22 cellular contexts compared by ENCODE assay signal in genomic region chr11:118843518-118843917, GRCh38. TPM values are rescaled to one million over a fixed set of nuclear protein-coding genes. Genes with fewer than 3 reads are reported as not detected.
A peak's percentile ranks its signal among the peaks of the same experiment; 100 is the strongest.
DNase-seq lines count a peak whose midpoint lies in the region; ATAC-seq and TF ChIP-seq lines count a peak whose summit lies in the region.
"Had no signal": no experiment of that assay in that cellular context is flagged by ENCODE, and none has a peak within 500 bp of the region (broad histone marks: within the 10 kb centered on the region; RNA-seq: fewer than 3 reads in every experiment).

No MANE protein-coding gene starts in this region.

- H3K9me3 ChIP-seq in GM23248 (ENCODE audit: low read depth) = no peaks in the 10 kb centered on the region
- no peaks in the 10 kb centered on the region for H3K9me3 ChIP-seq in A673 (ENCODE audit: low read depth, low read length, poor library complexity, severe bottlenecking)
- H3K9me3 ChIP-seq in psoas muscle = no peaks in the 10 kb centered on the region

- BruUV-seq in A673 (replicated peaks; lab: Mats Ljungman, UMichigan) = no TSS peak

- H3K27ac Mint-ChIP-seq in activated CD4-positive, alpha-beta memory T cell treated with anti-CD3 and anti-CD28 coated beads for 36 hours = peak overlapping the region; percentile 48
- H3K27ac Mint-ChIP-seq in activated CD4-positive, alpha-beta memory T cell treated with anti-CD3 and anti-CD28 coated beads, Interleukin-2, amount 10 ng/mL, durations not matched to agents 7 days and 5 days = no peak overlapping the region
- peak overlapping the region; percentile 22 for H3K27ac Mint-ChIP-seq in activated B cell treated with CpG ODN at 0.5 μM for 24 hours
- H3K27ac Mint-ChIP-seq: HFFc6 had no signal

- no peaks in the 10 kb centered on the region for H3F3A ChIP-seq in GM23248 (ENCODE audit: insufficient read depth)

- H3K4me1 Mint-ChIP-seq in activated CD4-positive, alpha-beta memory T cell treated with anti-CD3 and anti-CD28 coated beads for 36 hours (ENCODE audit: low read depth) = peaks cover 52% of the 10 kb centered on the region
- H3K4me1 Mint-ChIP-seq in activated CD4-positive, alpha-beta memory T cell treated with anti-CD3 and anti-CD28 coated beads, Interleukin-2, amount 10 ng/mL, durations not matched to agents 7 days and 5 days = peaks cover 38% of the 10 kb centered on the region
- H3K4me1 Mint-ChIP-seq in activated B cell treated with CpG ODN at 0.5 μM for 24 hours = peaks cover 65% of the 10 kb centered on the region

- no peak overlapping the region for H2BK5ac ChIP-seq in mesendoderm (ENCODE audit: low read length)

- H3K79me1 ChIP-seq in mesendoderm (ENCODE audit: low read length) = no peaks in the 10 kb centered on the region

- no peak overlapping the region for H3K56ac ChIP-seq in mesendoderm (ENCODE audit: low read length)

- no peak overlapping the region for H4K5ac ChIP-seq in mesendoderm (ENCODE audit: low read length)

- no peak overlapping the region for H3K9ac ChIP-seq in GM23248
- no peak overlapping the region for H3K9ac ChIP-seq in mesendoderm (ENCODE audit: low read length)

- no peak overlapping the region for H2AK5ac ChIP-seq in mesendoderm (ENCODE audit: low read length)

- no peaks in the 10 kb centered on the region for H3K36me3 Mint-ChIP-seq in activated CD4-positive, alpha-beta memory T cell treated with anti-CD3 and anti-CD28 coated beads for 36 hours
- H3K36me3 Mint-ChIP-seq in activated CD4-positive, alpha-beta memory T cell treated with anti-CD3 and anti-CD28 coated beads, Interleukin-2, amount 10 ng/mL, durations not matched to agents 7 days and 5 days (ENCODE audit: low read depth) = no peaks in the 10 kb centered on the region
- H3K36me3 Mint-ChIP-seq in activated B cell treated with CpG ODN at 0.5 μM for 24 hours (ENCODE audit: low read depth) = no peaks in the 10 kb centered on the region
- H3K36me3 Mint-ChIP-seq: CD4-positive, alpha-beta memory T cell had no signal

- H3K36me3 ChIP-seq in GM23248 (ENCODE audit: low read depth) (no peaks in the 10 kb centered on the region), A673 (ENCODE audit: insufficient read depth, low read length, poor library complexity, severe bottlenecking) (no peaks in the 10 kb centered on the region), mesendoderm (ENCODE audit: control insufficient read depth, insufficient read depth, low read length) (no peaks in the 10 kb centered on the region), psoas muscle (ENCODE audit: insufficient read depth in 1 of 2, low read depth in 1 of 2) (no peaks in the 10 kb centered on the region)

- H2AFZ ChIP-seq in GM23248 = no peak overlapping the region

- H2BK120ac ChIP-seq in mesendoderm (ENCODE audit: low read depth, low read length) = no peak overlapping the region

- intact Hi-C loops in activated CD4-positive, alpha-beta memory T cell treated with anti-CD3 and anti-CD28 coated beads for 36 hours (cut with micrococcal nuclease) = no loop called here
- intact Hi-C loops in activated B cell treated with CpG ODN at 0.5 μM for 24 hours (cut with micrococcal nuclease) = no loop called here
- intact Hi-C loops in A673 (cut with micrococcal nuclease; ENCODE audit: unreplicated experiment) = no loop called here
- intact Hi-C loops in psoas muscle (cut with DNase I) = no loop called here

- H3K4me3 ChIP-seq in GM23248 = no peak overlapping the region
- H3K4me3 ChIP-seq in A673 (ENCODE audit: low read depth, low read length, poor library complexity, severe bottlenecking) = no peak overlapping the region
- H3K4me3 ChIP-seq in mesendoderm (ENCODE audit: low read length) = no peak overlapping the region
- H3K4me3 ChIP-seq in psoas muscle = no peak overlapping the region

- H3K4ac ChIP-seq in mesendoderm (ENCODE audit: low read depth, low read length) = no peak overlapping the region

- no peak overlapping the region for H4K8ac ChIP-seq in mesendoderm (ENCODE audit: low read depth, low read length)

- no peaks in the 10 kb centered on the region for H4K20me1 ChIP-seq in GM23248 (ENCODE audit: insufficient read depth)

- ATAC-seq in activated B cell treated with CpG ODN at 0.5 μM for 24 hours (ENCODE audit: low read depth) = no peak
- ATAC-seq in psoas muscle = no peak
- ATAC-seq: HepG2 had no signal

- H3K79me2 ChIP-seq in GM23248 (ENCODE audit: insufficient read depth) (no peaks in the 10 kb centered on the region), mesendoderm (ENCODE audit: control insufficient read depth, insufficient read depth, low read length) (no peaks in the 10 kb centered on the region)

- H3K4me2 ChIP-seq in GM23248 (ENCODE audit: unreplicated experiment) = no peak overlapping the region
- no peak overlapping the region for H3K4me2 ChIP-seq in mesendoderm (ENCODE audit: low read length)

- H3K27me3 ChIP-seq in GM23248 (replicated peaks; ENCODE audit: insufficient read depth) = 0 out of 2 replicates have a peak, but pooled peaks cover 4% of the 10 kb centered on the region
- no peaks in the 10 kb centered on the region for H3K27me3 ChIP-seq in A673 (replicated peaks; ENCODE audit: insufficient read depth, low read depth, low read length, poor library complexity)
- no peaks in the 10 kb centered on the region for H3K27me3 ChIP-seq in mesendoderm (ENCODE audit: insufficient read depth, low read length, poor library complexity)
- H3K27me3 ChIP-seq in psoas muscle (ENCODE audit: insufficient read depth in 3 of 3, low read length in 2 of 3) = peaks cover 0 to 2% (median 0%) of the 10 kb centered on the region in 3 donors

- H3K4me1 ChIP-seq in GM23248 (ENCODE audit: insufficient read depth) (peaks cover 10% of the 10 kb centered on the region), A673 (ENCODE audit: insufficient read depth, low read length, poor library complexity, severe bottlenecking) (no peaks in the 10 kb centered on the region), mesendoderm (ENCODE audit: control insufficient read depth, low read depth, low read length) (no peaks in the 10 kb centered on the region), psoas muscle (peaks cover 7% of the 10 kb centered on the region)

- H3K18ac ChIP-seq in mesendoderm (ENCODE audit: low read length) = no peak overlapping the region

- H3K9me2 ChIP-seq in GM23248 (ENCODE audit: insufficient read depth) = no peaks in the 10 kb centered on the region

- no peak overlapping the region for H2BK15ac ChIP-seq in mesendoderm (replicated peaks; ENCODE audit: low read depth)

- 88 to 96% methylated on average over 2 of the region's 2 CpGs for WGBS in GM23248 (ENCODE audit: low coverage in 1 of 2, low lambda C conversion rate in 2 of 2, missing lambda C conversion rate in 2 of 2), 2 experiments
- no CpG with 5 or more reads among the region's 2 CpGs for WGBS in mesendoderm (ENCODE audit: extremely low coverage, insufficient coverage, low lambda C conversion rate)
- WGBS in psoas muscle, 3 donors = 97 to 100% (median 98%) methylated on average over 2 of the region's 2 CpGs

- no peak overlapping the region for H3K23ac ChIP-seq in mesendoderm (ENCODE audit: low read length)

- no peak overlapping the region for H3K27ac ChIP-seq in GM23248
- no peak overlapping the region for H3K27ac ChIP-seq in A673 (ENCODE audit: low read depth, low read length, poor library complexity, severe bottlenecking)
- H3K27ac ChIP-seq in mesendoderm (ENCODE audit: low read depth, low read length) = no peak overlapping the region
- H3K27ac ChIP-seq in psoas muscle = no peak overlapping the region

- no peak for TF ChIP-seq CTCF in activated B cell treated with CpG ODN at 0.5 μM for 24 hours (IDR thresholded peaks at IDR 0.05)
- no peak for TF ChIP-seq CTCF in A673 (conservative IDR thresholded peaks at IDR 0.05; ENCODE audit: low read depth, low read length)
- TF ChIP-seq CTCF in psoas muscle (IDR thresholded peaks at IDR 0.05) = no peak

- in situ Hi-C loops in GM23248 (cut with MboI) = no loop called here

- POLR2A ChIA-PET in activated CD4-positive, alpha-beta memory T cell treated with anti-CD3 and anti-CD28 coated beads for 36 hours (lab: Charles Lee) = interaction anchor here (0.6 to 3.3 kb wide), 3 partner anchors 26 to 1484 kb away, joined by 3 to 16 read pairs (median 3); partner anchors contain the start of gene DDX6
- POLR2A ChIA-PET in activated CD4-positive, alpha-beta memory T cell treated with anti-CD3 and anti-CD28 coated beads, Interleukin-2, amount 10 ng/mL, durations not matched to agents 7 days and 5 days (lab: Charles Lee) = interaction anchor here (2.4 to 3.8 kb wide), 2 partner anchors 27 to 52 kb away, joined by 10 to 11 read pairs; partner anchors contain the start of gene DDX6
- POLR2A ChIA-PET in activated B cell treated with CpG ODN at 0.5 μM for 24 hours (lab: Charles Lee) = interaction anchor here (0.6 to 13.4 kb wide), 6 partner anchors 12 to 54 kb away, joined by 3 to 223 read pairs (median 6); no protein-coding TSS in a partner anchor
- POLR2A ChIA-PET in A673 (lab: Charles Lee; ENCODE audit: low non-redundant PET) = no interaction called here

- CTCF ChIA-PET in activated CD4-positive, alpha-beta memory T cell treated with anti-CD3 and anti-CD28 coated beads for 36 hours (lab: Charles Lee) = interaction anchor here (1.2 to 1.5 kb wide), 3 partner anchors 27 to 153 kb away, joined by 3 read pairs; no protein-coding TSS in a partner anchor
- CTCF ChIA-PET in activated CD4-positive, alpha-beta memory T cell treated with anti-CD3 and anti-CD28 coated beads, Interleukin-2, amount 10 ng/mL, durations not matched to agents 7 days and 5 days (lab: Charles Lee) = interaction anchor here (1.9 kb wide), 1 partner anchor 52 kb away, joined by 5 read pairs; no protein-coding TSS in a partner anchor
- CTCF ChIA-PET in activated B cell treated with CpG ODN at 0.5 μM for 24 hours (lab: Charles Lee) (no interaction called here), A673 (lab: Charles Lee) (interaction anchor here (0.9 kb wide), 1 partner anchor 154 kb away, joined by 3 read pairs; no protein-coding TSS in a partner anchor)

- no peaks in the 10 kb centered on the region for H3K9me3 Mint-ChIP-seq in activated CD4-positive, alpha-beta memory T cell treated with anti-CD3 and anti-CD28 coated beads for 36 hours
- no peaks in the 10 kb centered on the region for H3K9me3 Mint-ChIP-seq in activated CD4-positive, alpha-beta memory T cell treated with anti-CD3 and anti-CD28 coated beads, Interleukin-2, amount 10 ng/mL, durations not matched to agents 7 days and 5 days
- no peaks in the 10 kb centered on the region for H3K9me3 Mint-ChIP-seq in activated B cell treated with CpG ODN at 0.5 μM for 24 hours
- H3K9me3 Mint-ChIP-seq: CD4-positive, alpha-beta memory T cell; HFFc6 had no signal

- no peak overlapping the region for H3K4me3 Mint-ChIP-seq in activated CD4-positive, alpha-beta memory T cell treated with anti-CD3 and anti-CD28 coated beads for 36 hours
- H3K4me3 Mint-ChIP-seq in activated CD4-positive, alpha-beta memory T cell treated with anti-CD3 and anti-CD28 coated beads, Interleukin-2, amount 10 ng/mL, durations not matched to agents 7 days and 5 days = no peak overlapping the region
- H3K4me3 Mint-ChIP-seq in activated B cell treated with CpG ODN at 0.5 μM for 24 hours = no peak overlapping the region
- H3K4me3 Mint-ChIP-seq: CD4-positive, alpha-beta memory T cell; HFFc6 had no signal

- peak; percentile 30 for DNase-seq in activated CD4-positive, alpha-beta memory T cell treated with anti-CD3 and anti-CD28 coated beads for 36 hours
- DNase-seq in activated CD4-positive, alpha-beta memory T cell treated with anti-CD3 and anti-CD28 coated beads, Interleukin-2, amount 10 ng/mL, durations not matched to agents 7 days and 5 days = no peak
- DNase-seq in GM23248 = peak; percentile 6
- DNase-seq in activated B cell treated with CpG ODN at 0.5 μM for 24 hours = no peak
- DNase-seq in myocyte (ENCODE audit: low read depth) = peak; percentile 32
- no peak for DNase-seq in A673 (ENCODE audit: low spot score)
- DNase-seq in mesendoderm = no peak
- no peak for DNase-seq in psoas muscle
- DNase-seq: Calu3; CD4-positive, alpha-beta memory T cell; DMS53; EL; HFFc6; KG1; NCI-H1417 treated with DMSO at 0.1 percent for 48 hours; NCI-H187 treated with DMSO at 0.1 percent for 48 hours; NCI-H2227 treated with DMSO at 0.1 percent for 48 hours; NCI-H524; NCI-H82; RPMI8226 had no signal

- H3K27me3 Mint-ChIP-seq in activated CD4-positive, alpha-beta memory T cell treated with anti-CD3 and anti-CD28 coated beads for 36 hours = no peaks in the 10 kb centered on the region
- peaks cover 4% of the 10 kb centered on the region for H3K27me3 Mint-ChIP-seq in activated CD4-positive, alpha-beta memory T cell treated with anti-CD3 and anti-CD28 coated beads, Interleukin-2, amount 10 ng/mL, durations not matched to agents 7 days and 5 days
- no peaks in the 10 kb centered on the region for H3K27me3 Mint-ChIP-seq in activated B cell treated with CpG ODN at 0.5 μM for 24 hours
- H3K27me3 Mint-ChIP-seq: CD4-positive, alpha-beta memory T cell had no signal

RNA-seq across cellular contexts. Expression of gene CXCR5, which starts 40.2 kb away (rescaled TPM):
- 10 to 100 TPM; 28.0 to 28.3 TPM for total RNA-seq in activated CD4-positive, alpha-beta memory T cell treated with anti-CD3 and anti-CD28 coated beads for 36 hours
- under 1 TPM; 0.83 to 0.86 TPM for total RNA-seq in activated CD4-positive, alpha-beta memory T cell treated with anti-CD3 and anti-CD28 coated beads, Interleukin-2, amount 10 ng/mL, durations not matched to agents 7 days and 5 days
- total RNA-seq in GM23248 (2014; rRNA removed; shearing (Covaris generic)) = not detected in 2 replicates
- not detected in 2 replicates for polyA plus RNA-seq in GM23248 (2016; fragmentation: Nextera tagmentation; extraction: Ambion mirVana)
- total RNA-seq in activated B cell treated with CpG ODN at 0.5 μM for 24 hours = 198 and 199 TPM in 2 replicates
- total RNA-seq in myocyte = not detected in 2 replicates
- not detected for polyA plus RNA-seq in myocyte (2012)
- total RNA-seq in A673 (2021) = not detected in 2 replicates
- 0.80 TPM for polyA plus RNA-seq in mesendoderm (2013, experiment 1 of 2)
- 0.70 TPM for polyA plus RNA-seq in mesendoderm (2013, experiment 2 of 2)
- total RNA-seq in psoas muscle = under 1 TPM in 1 of 4 donors, not detected in 3; 0.17 TPM
- polyA plus RNA-seq in psoas muscle = under 1 TPM; 0.14 to 0.25 (median 0.21) TPM
- total RNA-seq: Calu3, HepG2 had no signal
- polyA plus RNA-seq: BJ, HepG2 had no signal

RNA-seq across cellular contexts. Expression of gene DDX6, which starts 52.6 kb away (rescaled TPM):
- 100 to 1,000 TPM; 175 to 180 TPM for total RNA-seq in activated CD4-positive, alpha-beta memory T cell treated with anti-CD3 and anti-CD28 coated beads for 36 hours
- 100 to 1,000 TPM; 154 to 155 TPM for total RNA-seq in activated CD4-positive, alpha-beta memory T cell treated with anti-CD3 and anti-CD28 coated beads, Interleukin-2, amount 10 ng/mL, durations not matched to agents 7 days and 5 days
- total RNA-seq in GM23248 (2014; rRNA removed; shearing (Covaris generic)) = 84.6 and 88.9 TPM in 2 replicates
- 20.9 and 21.3 TPM in 2 replicates for polyA plus RNA-seq in GM23248 (2016; fragmentation: Nextera tagmentation; extraction: Ambion mirVana)
- total RNA-seq in activated B cell treated with CpG ODN at 0.5 μM for 24 hours = 263 and 297 TPM in 2 replicates
- 99.1 and 119 TPM in 2 replicates for total RNA-seq in myocyte
- 35.4 TPM for polyA plus RNA-seq in myocyte (2012)
- 193 and 229 TPM in 2 replicates for total RNA-seq in A673 (2021)
- polyA plus RNA-seq in mesendoderm (2013, experiment 1 of 2) = 74.3 TPM
- polyA plus RNA-seq in mesendoderm (2013, experiment 2 of 2) = 71.3 TPM
- 10 to 100 TPM; 77.6 to 90.9 (median 79.0) TPM for total RNA-seq in psoas muscle
- 10 to 100 TPM; 18.8 to 43.0 (median 21.5) TPM for polyA plus RNA-seq in psoas muscle

Comparison
In these comparisons a context has a peak if more than half of its experiments do, and no peak if none do; other contexts are left out.
1. DNase-seq: peak in activated CD4-positive, alpha-beta memory T cell treated with anti-CD3 and anti-CD28 coated beads for 36 hours (single experiment), GM23248 (single experiment) and myocyte (single experiment); none in activated CD4-positive, alpha-beta memory T cell treated with anti-CD3 and anti-CD28 coated beads, Interleukin-2, amount 10 ng/mL, durations not matched to agents 7 days and 5 days (single experiment), activated B cell treated with CpG ODN at 0.5 μM for 24 hours (single experiment), A673 (single experiment), mesendoderm (single experiment) and psoas muscle (0 of 2).
2. RNA of gene CXCR5, which starts 40.2 kb away (total RNA-seq): 198 to 199 TPM in activated B cell treated with CpG ODN at 0.5 μM for 24 hours and 28.0 to 28.3 TPM in activated CD4-positive, alpha-beta memory T cell treated with anti-CD3 and anti-CD28 coated beads for 36 hours; 0.83 to 0.86 TPM in activated CD4-positive, alpha-beta memory T cell treated with anti-CD3 and anti-CD28 coated beads, Interleukin-2, amount 10 ng/mL, durations not matched to agents 7 days and 5 days, 0.17 TPM in psoas muscle, not detected in A673, not detected in GM23248 and not detected in myocyte; every median in the first group is over 10 times any median in the second.